Comparison of ENCODE assay signal across 13 cellular contexts in genomic region chr1:65021792-65022191, GRCh38. TPM values are rescaled to one million over a fixed set of nuclear protein-coding genes. Genes with fewer than 3 reads are reported as not detected.
A peak's percentile ranks its signal among the peaks of the same experiment; 100 is the strongest.
DNase-seq lines count a peak whose midpoint lies in the region; ATAC-seq and TF ChIP-seq lines count a peak whose summit lies in the region.
"Had no signal": no experiment of that assay in that cellular context is flagged by ENCODE, and none has a peak within 500 bp of the region (broad histone marks: within the 10 kb centered on the region; RNA-seq: fewer than 3 reads in every experiment).

No MANE protein-coding gene starts in this region.

- ATAC-seq in Right ventricle myocardium superior (ENCODE audit: poor library complexity) (peak; percentile 47), left colon (peak; percentile 69), upper lobe of right lung (peak; percentile 21)
- ATAC-seq: A549 had no signal

- H3K27ac ChIP-seq in right atrium auricular region: no peak overlapping the region
- no peak overlapping the region for H3K27ac ChIP-seq in upper lobe of right lung
- H3K27ac ChIP-seq: A549 had no signal

- H3K4me1 ChIP-seq in right atrium auricular region (peaks cover 0 to 7% of the 10 kb centered on the region in 2 donors), upper lobe of right lung (peaks cover 2% of the 10 kb centered on the region)
- H3K4me1 ChIP-seq: A549, HAP-1 had no signal

- no peaks in the 10 kb centered on the region for H3K9me3 ChIP-seq in right atrium auricular region
- no peaks in the 10 kb centered on the region for H3K9me3 ChIP-seq in upper lobe of right lung
- H3K9me3 ChIP-seq: A549, HAP-1 had no signal

- intact Hi-C loops in Right ventricle myocardium superior (cut with DNase I) (no loop called here), left colon (cut with DNase I, micrococcal nuclease) (no loop called here), upper lobe of right lung (cut with DNase I) (no loop called here)

- H3K4me3 ChIP-seq in right atrium auricular region: no peak overlapping the region
- no peak overlapping the region for H3K4me3 ChIP-seq in upper lobe of right lung
- H3K4me3 ChIP-seq: A549, HAP-1 had no signal

- no peak for TF ChIP-seq CTCF in right atrium auricular region (IDR thresholded peaks at IDR 0.05)
- no peak for TF ChIP-seq CTCF in upper lobe of right lung (IDR thresholded peaks at IDR 0.05)
- TF ChIP-seq CTCF in GM20000 (IDR thresholded peaks at IDR 0.05; ENCODE audit: extremely low read depth, missing control alignments): no peak

- DNase-seq in Right ventricle myocardium superior: no peak
- no peak for DNase-seq in right atrium auricular region (ENCODE audit: low spot score)
- peak; percentile 89 for DNase-seq in cerebellar cortex (ENCODE audit: low spot score)
- DNase-seq in left colon: no peak
- DNase-seq in upper lobe of right lung: no peak
- no peak for DNase-seq in A172 (ENCODE audit: low spot score)
- no peak for DNase-seq in GM20000 (ENCODE audit: low spot score)
- no peak for DNase-seq in central memory CD4-positive, alpha-beta T cell
- DNase-seq: CD4-positive, CD25-positive, alpha-beta regulatory T cell; NCI-H1417; NCI-H1930 had no signal

- no peaks in the 10 kb centered on the region for H3K27me3 ChIP-seq in right atrium auricular region
- H3K27me3 ChIP-seq in upper lobe of right lung: no peaks in the 10 kb centered on the region

- H3K36me3 ChIP-seq in right atrium auricular region (no peaks in the 10 kb centered on the region), upper lobe of right lung (no peaks in the 10 kb centered on the region)
- H3K36me3 ChIP-seq: HAP-1 had no signal

RNA-seq across cellular contexts. Expression of gene JAK1, which starts 55.4 kb away (rescaled TPM):
- total RNA-seq in Right ventricle myocardium superior (94.1 TPM), right atrium auricular region (100 to 1,000 TPM in 1 of 2 donors, 10 to 100 TPM in 1; 90.3 to 122 TPM), left colon (100 to 1,000 TPM in 1 of 2 donors, 10 to 100 TPM in 1; 84.3 to 117 TPM), upper lobe of right lung (152 TPM)
- total RNA-seq in A172 (2014; rRNA removed; shearing (Covaris generic)): 61.4 and 70.5 TPM in 2 replicates
